13 cellular contexts compared by ENCODE assay signal in genomic region chr1:83901547-83902155, GRCh38.
DNase-seq lines count a peak whose midpoint lies in the region; ATAC-seq, FAIRE-seq and TF ChIP-seq lines count a peak whose summit lies in the region.
"Had no signal": no experiment of that assay in that cellular context is flagged by ENCODE, and none has a peak within 500 bp of the region (broad histone marks: within the 10 kb centered on the region; RNA-seq: fewer than 3 reads in every experiment).

No MANE protein-coding gene starts in this region.

- H3K36me3 ChIP-seq in bronchial epithelial cell (ENCODE audit: control insufficient read depth, insufficient read depth, low read length) = no peaks in the 10 kb centered on the region
- no peaks in the 10 kb centered on the region for H3K36me3 ChIP-seq in mucosa of descending colon (ENCODE audit: low read depth)

- H3K9me3 ChIP-seq in mucosa of descending colon (no peaks in the 10 kb centered on the region), right cardiac atrium (ENCODE audit: control insufficient read depth, low read length) (no peaks in the 10 kb centered on the region)

- DNase-seq in DMS53 treated with DMSO at 0.1 percent for 48 hours (lab: John Stamatoyannopoulos, UW; ENCODE audit: unreplicated experiment) (peak; percentile 96), NCI-H2029 (lab: John Stamatoyannopoulos, UW) (peak; percentile 63), bronchial epithelial cell (ENCODE audit: low read depth) (peak; percentile 99), mucosa of descending colon (peak in 1 of 3 donors; percentile 68), right cardiac atrium (no peak), iPS-NIHi11 (ENCODE audit: low spot score) (no peak)
- DNase-seq in activated CD4-positive, CD25-positive, alpha-beta regulatory T cell treated with anti-CD3 and anti-CD28 coated beads, Interleukin-2, amount 50 U/mL, for 72 hours = no peak
- DNase-seq: activated effector memory CD4-positive, alpha-beta T cell treated with anti-CD3 and anti-CD28 coated beads, Interleukin-2, amount 50 U/mL, for 16 hours; NCI-H2107; stimulated activated CD4-positive, alpha-beta T cell treated with anti-CD3 and anti-CD28 coated beads, Interleukin-2, amount 100 ng/mL, for 48 hours; trophoblast cell had no signal

- intact Hi-C loops in mucosa of descending colon (cut with DNase I, micrococcal nuclease) (no loop called here), right cardiac atrium (cut with DNase I) (no loop called here)

- no peak overlapping the region for H3K4me3 ChIP-seq in bronchial epithelial cell (ENCODE audit: low read depth, low read length)
- no peak overlapping the region for H3K4me3 ChIP-seq in mucosa of descending colon
- no peak overlapping the region for H3K4me3 ChIP-seq in right cardiac atrium (ENCODE audit: low read length)

- no peaks in the 10 kb centered on the region for H3K27me3 ChIP-seq in bronchial epithelial cell (ENCODE audit: control insufficient read depth, insufficient read depth, low read length)
- no peaks in the 10 kb centered on the region for H3K27me3 ChIP-seq in right cardiac atrium (ENCODE audit: control insufficient read depth, insufficient read depth)

- H3K4me1 ChIP-seq in mucosa of descending colon (ENCODE audit: low read depth) (peaks cover 7% of the 10 kb centered on the region), right cardiac atrium (ENCODE audit: control insufficient read depth, insufficient read depth, low read length) (no peaks in the 10 kb centered on the region)

- no peak overlapping the region for H3K27ac ChIP-seq in right cardiac atrium (ENCODE audit: low read length)

- no peak for TF ChIP-seq CTCF in bronchial epithelial cell (IDR thresholded peaks at IDR 0.05; ENCODE audit: insufficient read depth, low read length, severe bottlenecking)
- TF ChIP-seq CTCF in mucosa of descending colon (IDR thresholded peaks at IDR 0.05) = no peak

- ATAC-seq in mucosa of descending colon = peak; percentile 100
- ATAC-seq in HG02798 (IDR thresholded peaks at IDR 0.05; ENCODE audit: poor library complexity, unreplicated experiment) = no peak
- ATAC-seq in right cardiac atrium = no peak

- WGBS in right cardiac atrium = 80% methylated on average over 4 of the region's 4 CpGs

- FAIRE-seq in bronchial epithelial cell (lab: Jason Lieb, UNC) = no peak
- FAIRE-seq: TTC549 had no signal

Comparison
In these comparisons a context has a peak if more than half of its experiments do, and no peak if none do; other contexts are left out.
1. DNase-seq: peak in DMS53 treated with DMSO at 0.1 percent for 48 hours (single experiment), NCI-H2029 (single experiment) and bronchial epithelial cell (single experiment); none in activated CD4-positive, CD25-positive, alpha-beta regulatory T cell treated with anti-CD3 and anti-CD28 coated beads, Interleukin-2, amount 50 U/mL, for 72 hours (single experiment), right cardiac atrium (0 of 3) and iPS-NIHi11 (single experiment).